24 cellular contexts compared by ENCODE assay signal in the genomic region with DNA sequence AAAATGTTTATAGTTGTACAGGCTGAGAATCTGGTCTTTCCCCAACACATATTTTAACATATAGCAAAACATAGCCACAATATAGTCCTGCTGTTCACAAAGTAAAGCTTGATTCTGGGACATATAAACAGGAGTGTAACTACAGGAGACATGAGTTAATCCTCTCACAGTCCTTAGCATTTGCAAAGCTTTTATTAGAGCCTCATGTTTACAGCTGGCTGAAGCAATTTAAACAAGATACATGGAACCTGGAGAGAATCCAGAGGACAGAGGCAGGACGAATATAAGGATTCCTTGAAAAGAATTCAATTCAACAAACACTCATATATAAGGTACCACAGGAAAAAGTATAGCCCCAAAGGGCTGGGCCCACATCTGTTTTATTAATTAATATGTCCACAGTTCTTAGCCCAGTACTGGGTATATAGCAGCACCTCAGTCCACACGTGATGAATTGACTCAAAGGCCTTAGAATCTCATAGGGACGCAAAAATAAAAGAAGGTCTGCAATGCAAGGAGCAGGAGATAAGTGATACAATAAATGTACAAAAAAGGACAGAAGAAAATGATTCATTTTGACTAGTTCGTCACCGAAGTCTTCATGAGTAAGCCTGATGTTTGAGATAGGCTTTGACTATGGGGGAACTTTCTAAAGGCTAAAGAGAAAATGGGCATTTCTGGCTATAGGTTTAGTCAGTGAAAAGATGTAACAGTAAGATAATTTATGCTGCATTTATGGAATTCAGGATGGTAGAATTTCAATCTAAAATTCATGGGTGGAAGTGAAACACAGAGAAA.
DNase-seq lines count a peak whose midpoint lies in the region; ATAC-seq and TF ChIP-seq lines count a peak whose summit lies in the region.
"Had no signal": no experiment of that assay in that cellular context is flagged by ENCODE, and none has a peak within 500 bp of the region (broad histone marks: within the 10 kb centered on the region; RNA-seq: fewer than 3 reads in every experiment).

No MANE protein-coding gene starts in this region.

- H3F3A ChIP-seq in GM23248 (ENCODE audit: insufficient read depth): peaks cover 29% of the 10 kb centered on the region

- peak overlapping the region; percentile 39 for H3K4me3 ChIP-seq in GM23248
- no peak overlapping the region for H3K4me3 ChIP-seq in SJSA1
- H3K4me3 ChIP-seq: adrenal gland, left lung, PC-9 had no signal

- in situ Hi-C loops in GM23248 (cut with MboI): loop anchor here (10.0 kb wide), 1 partner anchor 351 kb away; no protein-coding TSS in a partner anchor

- H3K9me3 ChIP-seq in GM23248 (ENCODE audit: low read depth): no peaks in the 10 kb centered on the region
- H3K9me3 ChIP-seq in SJSA1 (replicated peaks): no peaks in the 10 kb centered on the region
- H3K9me3 ChIP-seq: adrenal gland, BE2C, left lung had no signal

- H3K9me3 Mint-ChIP-seq in osteocyte (ENCODE audit: unreplicated experiment): no peaks in the 10 kb centered on the region
- peaks cover 0 to 3% of the 10 kb centered on the region in 2 donors for H3K9me3 Mint-ChIP-seq in natural killer cell
- H3K9me3 Mint-ChIP-seq: stimulated activated naive CD8-positive, alpha-beta T cell treated with anti-CD3 and anti-CD28 coated beads, Interleukin-15, Interleukin-2, amounts not matched to agents 100 ng/mL and 50 ng/mL, for 24 hours had no signal

- H3K27ac Mint-ChIP-seq in osteocyte (ENCODE audit: unreplicated experiment) (peak overlapping the region; percentile 74), natural killer cell (no peak overlapping the region)
- H3K27ac Mint-ChIP-seq: stimulated activated naive CD8-positive, alpha-beta T cell treated with anti-CD3 and anti-CD28 coated beads, Interleukin-15, Interleukin-2, amounts not matched to agents 100 ng/mL and 50 ng/mL, for 24 hours; T-helper 17 cell; WTC11 had no signal

- no peaks in the 10 kb centered on the region for H3K79me2 ChIP-seq in GM23248 (ENCODE audit: insufficient read depth)

- H3K4me3 Mint-ChIP-seq in osteocyte (ENCODE audit: unreplicated experiment): no peak overlapping the region
- H3K4me3 Mint-ChIP-seq in natural killer cell: no peak overlapping the region
- H3K4me3 Mint-ChIP-seq: neural crest cell; stimulated activated naive CD8-positive, alpha-beta T cell treated with anti-CD3 and anti-CD28 coated beads, Interleukin-15, Interleukin-2, amounts not matched to agents 100 ng/mL and 50 ng/mL, for 24 hours; T-helper 17 cell; WTC11 had no signal

- TF ChIP-seq CTCF in osteocyte (IDR thresholded peaks at IDR 0.05) (no peak), natural killer cell (IDR thresholded peaks at IDR 0.05) (no peak)

- H3K36me3 ChIP-seq in GM23248 (ENCODE audit: low read depth) (no peaks in the 10 kb centered on the region), SJSA1 (no peaks in the 10 kb centered on the region)
- H3K36me3 ChIP-seq: adrenal gland, BE2C, left lung had no signal

- peak overlapping the region; percentile 1; the same call in 1 of the 2 replicates for H3K9ac ChIP-seq in GM23248

- no peaks in the 10 kb centered on the region for H3K9me2 ChIP-seq in GM23248 (ENCODE audit: insufficient read depth)

- WGBS in GM23248 (ENCODE audit: low coverage in 1 of 2, low lambda C conversion rate in 2 of 2, missing lambda C conversion rate in 2 of 2), 2 experiments: 24 to 26% methylated on average over 5 of the region's 5 CpGs

- ATAC-seq in HG03196 (IDR thresholded peaks at IDR 0.05; ENCODE audit: unreplicated experiment) (no peak), natural killer cell (no peak), sciatic nerve (no peak)
- no peak for ATAC-seq in activated CD4-positive, CD25-positive, alpha-beta regulatory T cell treated with anti-CD3 and anti-CD28 coated beads, Interleukin-2, amount 50 U/mL, for 24 hours
- ATAC-seq: left lung, T-helper 17 cell, WTC11 had no signal

- H4K20me1 ChIP-seq in GM23248 (ENCODE audit: insufficient read depth): no peaks in the 10 kb centered on the region

- H3K36me3 Mint-ChIP-seq in osteocyte (ENCODE audit: unreplicated experiment) (no peaks in the 10 kb centered on the region), natural killer cell (no peaks in the 10 kb centered on the region)

- peak; percentile 73 for DNase-seq in GM23248
- peak in 1 of 2 experiments; percentile 32 for DNase-seq in SJSA1 (ENCODE audit: low read depth in 1 of 2, low spot score in 2 of 2)
- DNase-seq in dedifferentiated amniotic fluid mesenchymal stem cell (ENCODE audit: extremely low spot score): peak; percentile 44
- no peak for DNase-seq in osteocyte (ENCODE audit: extremely low spot score, unreplicated experiment)
- no peak for DNase-seq in natural killer cell
- no peak for DNase-seq in sciatic nerve (ENCODE audit: low spot score)
- DNase-seq: activated CD4-positive, alpha-beta T cell treated with anti-CD3 and anti-CD28 coated beads, Interleukin-2, amount 50 U/mL, for 48 hours; activated gamma-delta T cell; adrenal gland; BE2C; central memory CD4-positive, alpha-beta T cell; effector CD4-positive, alpha-beta T cell; left lung; NCI-H1694; NCI-H226; NCI-H774; PC-9; stimulated activated CD4-positive, alpha-beta T cell treated with anti-CD3 and anti-CD28 coated beads, Interleukin-4, amount 100 ng/mL, for 24 hours; T-helper 17 cell had no signal

- intact Hi-C loops in natural killer cell (cut with micrococcal nuclease) (no loop called here), sciatic nerve (cut with DNase I) (no loop called here)

- H3K4me1 Mint-ChIP-seq in osteocyte (ENCODE audit: unreplicated experiment) (peaks cover 55% of the 10 kb centered on the region), natural killer cell (no peaks in the 10 kb centered on the region)

- H3K4me1 ChIP-seq in GM23248 (ENCODE audit: insufficient read depth) (peaks cover 47% of the 10 kb centered on the region), SJSA1 (replicated peaks) (peaks cover 39% of the 10 kb centered on the region)
- H3K4me1 ChIP-seq: adrenal gland, BE2C, left lung had no signal

- peak overlapping the region; percentile 86 for H3K4me2 ChIP-seq in GM23248 (ENCODE audit: unreplicated experiment)
- H3K4me2 ChIP-seq: PC-9 had no signal

- H3K27me3 ChIP-seq in GM23248 (replicated peaks; ENCODE audit: insufficient read depth): no peaks in the 10 kb centered on the region
- H3K27me3 ChIP-seq in SJSA1 (replicated peaks): no peaks in the 10 kb centered on the region
- H3K27me3 ChIP-seq: adrenal gland, BE2C, left lung had no signal

- peak overlapping the region; percentile 47 for H3K27ac ChIP-seq in GM23248
- H3K27ac ChIP-seq in SJSA1: peak overlapping the region; percentile 17
- H3K27ac ChIP-seq: adrenal gland, left lung, PC-9 had no signal

- no peaks in the 10 kb centered on the region for H3K27me3 Mint-ChIP-seq in osteocyte (ENCODE audit: unreplicated experiment)
- no peaks in the 10 kb centered on the region for H3K27me3 Mint-ChIP-seq in natural killer cell (ENCODE audit: low read depth in 2 of 2)
- H3K27me3 Mint-ChIP-seq: stimulated activated naive CD8-positive, alpha-beta T cell treated with anti-CD3 and anti-CD28 coated beads, Interleukin-15, Interleukin-2, amounts not matched to agents 100 ng/mL and 50 ng/mL, for 24 hours; T-helper 17 cell had no signal

- peak overlapping the region; percentile 50 for H2AFZ ChIP-seq in GM23248
- H2AFZ ChIP-seq: PC-9 had no signal

Comparison
In these comparisons a context has a peak if more than half of its experiments do, and no peak if none do; other contexts are left out.
1. DNase-seq: peak in GM23248 (single experiment) and dedifferentiated amniotic fluid mesenchymal stem cell (single experiment); none in osteocyte (single experiment), natural killer cell (single experiment) and sciatic nerve (single experiment).